Comparison of ENCODE assay signal across 8 cellular contexts in genomic region chr5:146635443-146635842, GRCh38.
"Had no signal": no experiment of that assay in that cellular context is flagged by ENCODE, and none has a peak within 500 bp of the region (broad histone marks: within the 10 kb centered on the region; RNA-seq: fewer than 3 reads in every experiment).

No MANE protein-coding gene starts in this region.

- ATAC-seq: GM12878 had no signal

- H3K4me3 ChIP-seq: GM12878 had no signal

- FAIRE-seq: G401.6, GM12878, GM12891, GM12892, GM18507, GM19239 had no signal

- DNase-seq: GDM1, GF-D8 had no signal
